In genomic region chr6:144796070-144796469, GRCh38 we compare ENCODE assay signal across 28 cellular contexts.
"Had no signal": no experiment of that assay in that cellular context is flagged by ENCODE, and none has a peak within 500 bp of the region (broad histone marks: within the 10 kb centered on the region; RNA-seq: fewer than 3 reads in every experiment).

No MANE protein-coding gene starts in this region.

- H3K36me3 ChIP-seq: colonic mucosa had no signal

- H3K27me3 ChIP-seq: colonic mucosa, dorsolateral prefrontal cortex, esophagus muscularis mucosa, esophagus squamous epithelium, foreskin keratinocyte, gastrocnemius medialis, gastroesophageal sphincter, heart left ventricle, heart right ventricle had no signal

- H3K9me3 ChIP-seq: colonic mucosa, esophagus muscularis mucosa, esophagus squamous epithelium, gastrocnemius medialis, gastroesophageal sphincter had no signal

- H3K4me3 ChIP-seq: colonic mucosa, coronary artery, dorsolateral prefrontal cortex, esophagus muscularis mucosa, esophagus squamous epithelium, gastrocnemius medialis, gastroesophageal sphincter, heart left ventricle, heart right ventricle had no signal

- DNase-seq: colonic mucosa; cortex of kidney; dermis blood vessel endothelial cell; dorsolateral prefrontal cortex; effector CD4-positive, alpha-beta T cell; effector CD8-positive, alpha-beta T cell; effector memory CD4-positive, alpha-beta T cell; effector memory CD8-positive, alpha-beta T cell; endodermal cell; erythroblast; esophagus squamous epithelium; foreskin fibroblast; foreskin keratinocyte; foreskin melanocyte; gastrocnemius medialis; glutamatergic neuron; head of caudate nucleus; heart left ventricle; heart right ventricle had no signal

- H3K27ac ChIP-seq: colonic mucosa, coronary artery, dorsolateral prefrontal cortex, epithelial cell of prostate, esophagus muscularis mucosa, esophagus squamous epithelium, foreskin keratinocyte, gastrocnemius medialis, gastroesophageal sphincter, heart left ventricle, heart right ventricle had no signal

- H3K4me1 ChIP-seq: colonic mucosa, esophagus muscularis mucosa, esophagus squamous epithelium, foreskin keratinocyte, gastrocnemius medialis, heart left ventricle, heart right ventricle had no signal

- FAIRE-seq: colon, endometrium, endothelial cell of umbilical vein, frontal cortex had no signal

- ATAC-seq: effector memory CD8-positive, alpha-beta T cell; esophagus mucosa; foreskin keratinocyte; gastrocnemius medialis; gastroesophageal sphincter; heart left ventricle; heart right ventricle had no signal
